31 cellular contexts compared by ENCODE assay signal in the genomic region with DNA sequence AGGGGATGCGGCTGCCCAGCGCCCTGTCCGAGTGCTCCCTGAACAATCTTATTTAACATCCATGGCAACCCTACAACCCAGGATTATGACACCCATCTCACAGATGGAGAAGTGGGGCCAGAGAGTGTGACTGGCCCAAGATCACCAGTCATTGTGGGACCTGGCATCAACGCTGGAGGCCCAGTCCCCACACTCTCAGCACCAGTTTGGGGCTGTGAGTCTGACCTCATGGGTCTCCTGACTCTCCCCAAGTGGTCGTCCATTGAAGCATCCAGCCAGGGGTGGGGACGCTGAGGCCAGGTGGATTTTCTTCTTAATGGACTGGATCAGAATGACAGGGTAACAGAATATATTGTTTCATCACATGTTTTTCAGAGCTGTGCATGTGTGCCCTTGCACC. TPM values are rescaled to one million over a fixed set of nuclear protein-coding genes. Genes with fewer than 3 reads are reported as not detected.
DNase-seq lines count a peak whose midpoint lies in the region; ATAC-seq lines count a peak whose summit lies in the region.
"Had no signal": no experiment of that assay in that cellular context is flagged by ENCODE, and none has a peak within 500 bp of the region (broad histone marks: within the 10 kb centered on the region; RNA-seq: fewer than 3 reads in every experiment).

No MANE protein-coding gene starts in this region.

- H3K9me3 Mint-ChIP-seq in T-helper 1 cell treated with Interleukin-12 subunit alpha and Interleukin-12 subunit beta and Interleukin-4 antibody, amounts not matched to agents 30 μg/mL and 1 μg/mL, for 36 hours, result no peaks in the 10 kb centered on the region
- H3K9me3 Mint-ChIP-seq in activated CD8-positive, alpha-beta T cell treated with anti-CD3 and anti-CD28 coated beads, Interleukin-2, amount 10 ng/mL, durations not matched to agents 7 days and 5 days (ENCODE audit: insufficient read depth), result no peaks in the 10 kb centered on the region
- no peaks in the 10 kb centered on the region for H3K9me3 Mint-ChIP-seq in naive thymus-derived CD8-positive, alpha-beta T cell
- H3K9me3 Mint-ChIP-seq: CD4-positive, CD25-positive, alpha-beta regulatory T cell; naive B cell had no signal

- DNase-seq in T-helper 1 cell (no peak), NCI-H345 (lab: John Stamatoyannopoulos, UW) (no peak), midbrain (lab: John Stamatoyannopoulos, UW) (no peak), MV-4-11 (lab: John Stamatoyannopoulos, UW) (no peak)
- no peak for DNase-seq in activated CD8-positive, alpha-beta T cell treated with anti-CD3 and anti-CD28 coated beads, Interleukin-2, amount 10 ng/mL, durations not matched to agents 7 days and 5 days
- no peak for DNase-seq in naive thymus-derived CD8-positive, alpha-beta T cell
- DNase-seq: activated CD4-positive, alpha-beta T cell treated with anti-CD3 and anti-CD28 coated beads for 36 hours; activated CD8-positive, alpha-beta memory T cell treated with anti-CD3 and anti-CD28 coated beads, Interleukin-2, amount 10 ng/mL, durations not matched to agents 7 days and 5 days; activated gamma-delta T cell; CD4-positive, CD25-positive, alpha-beta regulatory T cell; effector CD4-positive, alpha-beta T cell; EL; KG1; left ventricle myocardium superior; naive B cell; NCI-H1436; NCI-H446 treated with DMSO at 0.1 percent for 48 hours; NCI-H82; OCI-M1; SK-N-SH; stimulated activated CD4-positive, alpha-beta T cell treated with anti-CD3 and anti-CD28 coated beads, Interleukin-2, amount 100 ng/mL, for 24 hours had no signal

- ATAC-seq in activated CD8-positive, alpha-beta T cell treated with anti-CD3 and anti-CD28 coated beads, Interleukin-2, amount 10 ng/mL, durations not matched to agents 7 days and 5 days, result no peak
- ATAC-seq in naive thymus-derived CD8-positive, alpha-beta T cell, result no peak
- ATAC-seq: activated CD8-positive, alpha-beta memory T cell treated with anti-CD3 and anti-CD28 coated beads, Interleukin-2, amount 10 ng/mL, durations not matched to agents 7 days and 5 days; HCT116; left ventricle myocardium superior had no signal

- peaks cover 25% of the 10 kb centered on the region for H3K4me1 ChIP-seq in BLaER1
- H3K4me1 ChIP-seq: breast epithelium, suprapubic skin had no signal

- H3K4me2 ChIP-seq in BLaER1, result 0 out of 2 replicates have a peak overlapping the region, but pooled peaks have one; percentile 44
- H3K4me2 ChIP-seq: SK-N-SH, smooth muscle cell had no signal

- H3K27ac ChIP-seq in BLaER1, result no peak overlapping the region
- H3K27ac ChIP-seq: 22Rv1, breast epithelium, epithelial cell of prostate, suprapubic skin had no signal

- CTCF ChIA-PET in activated CD8-positive, alpha-beta T cell treated with anti-CD3 and anti-CD28 coated beads, Interleukin-2, amount 10 ng/mL, durations not matched to agents 7 days and 5 days (lab: Charles Lee), result interaction anchor here (7.5 to 9.6 kb wide), 2 partner anchors 26 kb away, joined by 100 to 126 read pairs; a partner anchor contains a TSS

- no peak overlapping the region for H3K4me3 ChIP-seq in BLaER1
- H3K4me3 ChIP-seq: breast epithelium, smooth muscle cell, suprapubic skin had no signal

- H3K36me3 Mint-ChIP-seq in T-helper 1 cell treated with Interleukin-12 subunit alpha and Interleukin-12 subunit beta and Interleukin-4 antibody, amounts not matched to agents 30 μg/mL and 1 μg/mL, for 36 hours (ENCODE audit: low read depth), result peaks cover 80% of the 10 kb centered on the region
- H3K36me3 Mint-ChIP-seq in activated CD8-positive, alpha-beta T cell treated with anti-CD3 and anti-CD28 coated beads, Interleukin-2, amount 10 ng/mL, durations not matched to agents 7 days and 5 days (ENCODE audit: low read depth), result peaks cover 87% of the 10 kb centered on the region
- H3K36me3 Mint-ChIP-seq in naive thymus-derived CD8-positive, alpha-beta T cell, result peaks cover 0 to 53% (median 6%) of the 10 kb centered on the region in 3 donors
- H3K36me3 Mint-ChIP-seq: naive B cell had no signal

- no peaks in the 10 kb centered on the region for H3K27me3 ChIP-seq in BLaER1

- no peaks in the 10 kb centered on the region for H3K27me3 Mint-ChIP-seq in T-helper 1 cell treated with Interleukin-12 subunit alpha and Interleukin-12 subunit beta and Interleukin-4 antibody, amounts not matched to agents 30 μg/mL and 1 μg/mL, for 36 hours (ENCODE audit: low read depth)
- no peaks in the 10 kb centered on the region for H3K27me3 Mint-ChIP-seq in activated CD8-positive, alpha-beta T cell treated with anti-CD3 and anti-CD28 coated beads, Interleukin-2, amount 10 ng/mL, durations not matched to agents 7 days and 5 days (ENCODE audit: low read depth)
- no peaks in the 10 kb centered on the region for H3K27me3 Mint-ChIP-seq in naive thymus-derived CD8-positive, alpha-beta T cell
- H3K27me3 Mint-ChIP-seq: activated CD4-positive, alpha-beta T cell treated with anti-CD3 and anti-CD28 coated beads for 36 hours; activated CD8-positive, alpha-beta memory T cell treated with anti-CD3 and anti-CD28 coated beads, Interleukin-2, amount 10 ng/mL, durations not matched to agents 7 days and 5 days; CD4-positive, CD25-positive, alpha-beta regulatory T cell had no signal

- POLR2A ChIA-PET in activated CD8-positive, alpha-beta T cell treated with anti-CD3 and anti-CD28 coated beads, Interleukin-2, amount 10 ng/mL, durations not matched to agents 7 days and 5 days (lab: Charles Lee), result no interaction called here
- POLR2A ChIA-PET in naive thymus-derived CD8-positive, alpha-beta T cell (lab: Charles Lee), result interaction anchor here (0.8 to 20.2 kb wide), 3 partner anchors 14 to 26 kb away, joined by 3 to 537 read pairs (median 16); a partner anchor contains a TSS

- peak overlapping the region; percentile 25 for H3K4me3 Mint-ChIP-seq in T-helper 1 cell treated with Interleukin-12 subunit alpha and Interleukin-12 subunit beta and Interleukin-4 antibody, amounts not matched to agents 30 μg/mL and 1 μg/mL, for 36 hours
- H3K4me3 Mint-ChIP-seq in activated CD8-positive, alpha-beta T cell treated with anti-CD3 and anti-CD28 coated beads, Interleukin-2, amount 10 ng/mL, durations not matched to agents 7 days and 5 days, result no peak overlapping the region
- no peak overlapping the region for H3K4me3 Mint-ChIP-seq in naive thymus-derived CD8-positive, alpha-beta T cell
- H3K4me3 Mint-ChIP-seq: activated CD4-positive, alpha-beta T cell treated with anti-CD3 and anti-CD28 coated beads for 36 hours; activated CD8-positive, alpha-beta memory T cell treated with anti-CD3 and anti-CD28 coated beads, Interleukin-2, amount 10 ng/mL, durations not matched to agents 7 days and 5 days; CD4-positive, CD25-positive, alpha-beta regulatory T cell; naive B cell had no signal

- peaks cover 71% of the 10 kb centered on the region for H3K4me1 Mint-ChIP-seq in T-helper 1 cell treated with Interleukin-12 subunit alpha and Interleukin-12 subunit beta and Interleukin-4 antibody, amounts not matched to agents 30 μg/mL and 1 μg/mL, for 36 hours (ENCODE audit: low read depth)
- H3K4me1 Mint-ChIP-seq in activated CD8-positive, alpha-beta T cell treated with anti-CD3 and anti-CD28 coated beads, Interleukin-2, amount 10 ng/mL, durations not matched to agents 7 days and 5 days (ENCODE audit: low read depth), result peaks cover 89% of the 10 kb centered on the region
- peaks cover 40 to 90% (median 78%) of the 10 kb centered on the region in 4 donors for H3K4me1 Mint-ChIP-seq in naive thymus-derived CD8-positive, alpha-beta T cell

- H3K36me3 ChIP-seq in BLaER1, result no peaks in the 10 kb centered on the region
- H3K36me3 ChIP-seq: breast epithelium, suprapubic skin had no signal

- H3K9ac ChIP-seq in BLaER1, result no peak overlapping the region
- H3K9ac ChIP-seq: SK-N-SH had no signal

- H3K9me3 ChIP-seq in BLaER1, result no peaks in the 10 kb centered on the region
- H3K9me3 ChIP-seq: breast epithelium, SK-N-SH, suprapubic skin had no signal

- H3K27ac Mint-ChIP-seq in T-helper 1 cell treated with Interleukin-12 subunit alpha and Interleukin-12 subunit beta and Interleukin-4 antibody, amounts not matched to agents 30 μg/mL and 1 μg/mL, for 36 hours, result peak overlapping the region; percentile 90
- H3K27ac Mint-ChIP-seq in activated CD8-positive, alpha-beta T cell treated with anti-CD3 and anti-CD28 coated beads, Interleukin-2, amount 10 ng/mL, durations not matched to agents 7 days and 5 days, result peak overlapping the region; percentile 57
- peak overlapping the region in 8 of 10 donors; percentile 20 to 93 (median 64) for H3K27ac Mint-ChIP-seq in naive thymus-derived CD8-positive, alpha-beta T cell
- H3K27ac Mint-ChIP-seq: activated CD4-positive, alpha-beta T cell treated with anti-CD3 and anti-CD28 coated beads for 36 hours; activated CD8-positive, alpha-beta memory T cell treated with anti-CD3 and anti-CD28 coated beads, Interleukin-2, amount 10 ng/mL, durations not matched to agents 7 days and 5 days; naive B cell had no signal

- H4K20me1 ChIP-seq in BLaER1, result no peaks in the 10 kb centered on the region

RNA-seq across cellular contexts. Expression of a gene that starts 24.5 kb away (rescaled TPM):
- 100 to 1,000 TPM; 188 to 206 TPM for total RNA-seq in activated CD8-positive, alpha-beta T cell treated with anti-CD3 and anti-CD28 coated beads, Interleukin-2, amount 10 ng/mL, durations not matched to agents 7 days and 5 days
- total RNA-seq in naive thymus-derived CD8-positive, alpha-beta T cell, result 100 to 1,000 TPM; 116 to 117 TPM
- polyA plus RNA-seq in naive thymus-derived CD8-positive, alpha-beta T cell, result 100 to 1,000 TPM; 158 to 284 (median 273) TPM
- total RNA-seq: mesenteric fat pad, osteoblast, smooth muscle cell had no signal
- polyA plus RNA-seq: SK-N-SH, smooth muscle cell had no signal
